24 cellular contexts compared by ENCODE assay signal in genomic region chr6:76984572-76984971, GRCh38.
"Had no signal": no experiment of that assay in that cellular context is flagged by ENCODE, and none has a peak within 500 bp of the region (broad histone marks: within the 10 kb centered on the region; RNA-seq: fewer than 3 reads in every experiment).

No MANE protein-coding gene starts in this region.

- DNase-seq: activated B cell treated with CpG ODN at 0.5 μM for 24 hours; activated CD4-positive, alpha-beta T cell treated with anti-CD3 and anti-CD28 coated beads for 36 hours; activated CD4-positive, alpha-beta T cell treated with anti-CD3 and anti-CD28 coated beads, Interleukin-2, amount 50 U/mL, for 48 hours; activated naive CD4-positive, alpha-beta T cell treated with anti-CD3 and anti-CD28 coated beads for 36 hours; activated naive CD8-positive, alpha-beta T cell treated with anti-CD3 and anti-CD28 coated beads, Interleukin-2, amount 10 ng/mL, durations not matched to agents 7 days and 5 days; activated T-cell treated with anti-CD3 and anti-CD28 coated beads, Interleukin-2, amount 50 U/mL, for 48 hours; amniotic stem cell; cerebellar nuclear complex; effector CD4-positive, alpha-beta T cell; heart right ventricle; left colon; mesenchymal stem cell; naive B cell; nucleus accumbens; right cardiac atrium; stimulated activated CD4-positive, alpha-beta T cell treated with anti-CD3 and anti-CD28 coated beads, Interleukin-12 subunit alpha, Interleukin-12 subunit beta, amount 100 ng/mL, for 4 hours; stimulated activated CD4-positive, alpha-beta T cell treated with anti-CD3 and anti-CD28 coated beads, Interleukin-4, amount 100 ng/mL, for 4 hours; stimulated activated naive CD8-positive, alpha-beta T cell treated with anti-CD3 and anti-CD28 coated beads, Interleukin-15, Interleukin-2, amounts not matched to agents 100 U/mL and 50 U/mL, for 24 hours; substantia nigra; T-helper 17 cell; thyroid gland; upper lobe of right lung had no signal

- H3K4me1 ChIP-seq: heart right ventricle, parathyroid adenoma, thyroid gland, upper lobe of right lung had no signal

- H3K9me3 ChIP-seq: thyroid gland, upper lobe of right lung had no signal

- H3K27ac ChIP-seq: coronary artery, heart right ventricle, parathyroid adenoma, thyroid gland, upper lobe of right lung had no signal

- H3K4me1 Mint-ChIP-seq: activated B cell treated with CpG ODN at 0.5 μM for 24 hours; activated CD4-positive, alpha-beta T cell treated with anti-CD3 and anti-CD28 coated beads for 36 hours; activated naive CD8-positive, alpha-beta T cell treated with anti-CD3 and anti-CD28 coated beads, Interleukin-2, amount 10 ng/mL, durations not matched to agents 7 days and 5 days; naive B cell; T-helper 17 cell had no signal

- H3K36me3 Mint-ChIP-seq: activated naive CD8-positive, alpha-beta T cell treated with anti-CD3 and anti-CD28 coated beads, Interleukin-2, amount 10 ng/mL, durations not matched to agents 7 days and 5 days; naive B cell had no signal

- H3K27ac Mint-ChIP-seq: activated B cell treated with CpG ODN at 0.5 μM for 24 hours; activated CD4-positive, alpha-beta T cell treated with anti-CD3 and anti-CD28 coated beads for 36 hours; activated naive CD4-positive, alpha-beta T cell treated with anti-CD3 and anti-CD28 coated beads for 36 hours; activated naive CD8-positive, alpha-beta T cell treated with anti-CD3 and anti-CD28 coated beads, Interleukin-2, amount 10 ng/mL, durations not matched to agents 7 days and 5 days; naive B cell; T-helper 17 cell had no signal

- H3K4me3 Mint-ChIP-seq: activated B cell treated with CpG ODN at 0.5 μM for 24 hours; activated CD4-positive, alpha-beta T cell treated with anti-CD3 and anti-CD28 coated beads for 36 hours; activated naive CD4-positive, alpha-beta T cell treated with anti-CD3 and anti-CD28 coated beads for 36 hours; activated naive CD8-positive, alpha-beta T cell treated with anti-CD3 and anti-CD28 coated beads, Interleukin-2, amount 10 ng/mL, durations not matched to agents 7 days and 5 days; naive B cell; T-helper 17 cell had no signal

- H3K36me3 ChIP-seq: heart right ventricle, thyroid gland, upper lobe of right lung had no signal

- H3K4me3 ChIP-seq: coronary artery, heart right ventricle, thyroid gland, upper lobe of right lung had no signal

- H3K27me3 Mint-ChIP-seq: activated B cell treated with CpG ODN at 0.5 μM for 24 hours; activated CD4-positive, alpha-beta T cell treated with anti-CD3 and anti-CD28 coated beads for 36 hours; activated naive CD8-positive, alpha-beta T cell treated with anti-CD3 and anti-CD28 coated beads, Interleukin-2, amount 10 ng/mL, durations not matched to agents 7 days and 5 days; naive B cell; T-helper 17 cell had no signal

- H3K27me3 ChIP-seq: heart right ventricle, thyroid gland, upper lobe of right lung had no signal
